Comparison of ENCODE assay signal across 18 cellular contexts in genomic region chr12:124004233-124004875, GRCh38. TPM values are rescaled to one million over a fixed set of nuclear protein-coding genes. Genes with fewer than 3 reads are reported as not detected.
DNase-seq lines count a peak whose midpoint lies in the region; ATAC-seq and TF ChIP-seq lines count a peak whose summit lies in the region.
"Had no signal": no experiment of that assay in that cellular context is flagged by ENCODE, and none has a peak within 500 bp of the region (broad histone marks: within the 10 kb centered on the region; RNA-seq: fewer than 3 reads in every experiment).

No MANE protein-coding gene starts in this region.

- no peak overlapping the region for H3K4me3 ChIP-seq in BLaER1 treated with 17β-estradiol and CSF1 and Interleukin-3, amounts not matched to agents 10 nM and 100 nM

- H3K27ac ChIP-seq in BLaER1 treated with 17β-estradiol and CSF1 and Interleukin-3, amounts not matched to agents 10 nM and 100 nM: 0 out of 22 replicates have a peak overlapping the region, but pooled peaks of 1 of the 11 experiments have one; percentile 23

- no peak for ATAC-seq in HG02642 (IDR thresholded peaks at IDR 0.05; ENCODE audit: poor library complexity, unreplicated experiment)

- peaks cover 50 to 87% (median 71%) of the 10 kb centered on the region in 11 experiments for H3K36me3 ChIP-seq in BLaER1 treated with 17β-estradiol and CSF1 and Interleukin-3, amounts not matched to agents 10 nM and 100 nM

- H3K9me3 Mint-ChIP-seq in neural crest cell: no peaks in the 10 kb centered on the region

- H4K20me1 ChIP-seq in BLaER1 treated with 17β-estradiol and CSF1 and Interleukin-3, amounts not matched to agents 10 nM and 100 nM: peaks cover 0 to 56% (median 23%) of the 10 kb centered on the region in 11 experiments; a peak in 12 of 22 replicates

- H3K27me3 Mint-ChIP-seq in neural crest cell (ENCODE audit: low read depth): no peaks in the 10 kb centered on the region
- H3K27me3 Mint-ChIP-seq: CD4-positive, alpha-beta memory T cell had no signal

- peak; percentile 87 for DNase-seq in NCI-H82 (lab: John Stamatoyannopoulos, UW)
- DNase-seq in ecto neural progenitor cell (ENCODE audit: low spot score): peak; percentile 16
- DNase-seq in neural crest cell (ENCODE audit: low read depth, low spot score): no peak
- no peak for DNase-seq in effector CD4-positive, alpha-beta T cell
- DNase-seq in stimulated activated CD4-positive, alpha-beta T cell treated with anti-CD3 and anti-CD28 coated beads, Interleukin-2, amount 100 ng/mL, for 48 hours: no peak
- no peak for DNase-seq in EL
- DNase-seq: Calu3; CD4-positive, alpha-beta memory T cell; DMS53; H7; NCI-H1092 treated with DMSO at 0.1 percent for 48 hours; NCI-H146; NCI-H2081; NCI-H446 treated with DMSO at 0.1 percent for 48 hours; Right ventricle myocardium superior; SK-N-SH had no signal

- H3K27me3 ChIP-seq in BLaER1 treated with 17β-estradiol and CSF1 and Interleukin-3, amounts not matched to agents 10 nM and 100 nM: no peaks in the 10 kb centered on the region

- H3K9me3 ChIP-seq in BLaER1 treated with 17β-estradiol and CSF1 and Interleukin-3, amounts not matched to agents 10 nM and 100 nM (replicated peaks in 1 of 11): no peaks in the 10 kb centered on the region
- H3K9me3 ChIP-seq: SK-N-SH had no signal

- H3K4me1 ChIP-seq in BLaER1 treated with 17β-estradiol and CSF1 and Interleukin-3, amounts not matched to agents 10 nM and 100 nM: peaks cover 32 to 64% (median 47%) of the 10 kb centered on the region in 10 experiments

- H3K4me3 Mint-ChIP-seq in neural crest cell: no peak overlapping the region
- H3K4me3 Mint-ChIP-seq: CD4-positive, alpha-beta memory T cell had no signal

- H3K4me2 ChIP-seq in BLaER1 treated with 17β-estradiol and CSF1 and Interleukin-3, amounts not matched to agents 10 nM and 100 nM: peak overlapping the region in 6 of 11 experiments; percentile 7 to 43 (median 20); a peak in 8 of 22 replicates
- H3K4me2 ChIP-seq: SK-N-SH had no signal

- TF ChIP-seq CTCF in neural crest cell (conservative IDR thresholded peaks at IDR 0.05): no peak

- H3K36me3 Mint-ChIP-seq in neural crest cell (ENCODE audit: low read depth): peaks cover 2% of the 10 kb centered on the region

- peak overlapping the region; percentile 23 for H3K27ac Mint-ChIP-seq in neural crest cell (ENCODE audit: unreplicated experiment)
- H3K27ac Mint-ChIP-seq: CD4-positive, alpha-beta memory T cell had no signal

- no peak overlapping the region for H3K9ac ChIP-seq in BLaER1 treated with 17β-estradiol and CSF1 and Interleukin-3, amounts not matched to agents 10 nM and 100 nM
- H3K9ac ChIP-seq: SK-N-SH had no signal

- peaks cover 30% of the 10 kb centered on the region for H3K4me1 Mint-ChIP-seq in neural crest cell

RNA-seq across cellular contexts. Expression of gene ZNF664, which starts 31.3 kb away (rescaled TPM):
- total RNA-seq in neural crest cell: 156 and 167 TPM in 2 replicates

RNA-seq across cellular contexts. Expression of gene CCDC92, which starts 31.7 kb away (rescaled TPM):
- 33.5 and 36.5 TPM in 2 replicates for total RNA-seq in neural crest cell

Comparison
In these comparisons a context has a peak if more than half of its experiments do, and no peak if none do; other contexts are left out.
1. DNase-seq: peak in NCI-H82 (single experiment) and ecto neural progenitor cell (single experiment); none in neural crest cell (single experiment), effector CD4-positive, alpha-beta T cell (single experiment), stimulated activated CD4-positive, alpha-beta T cell treated with anti-CD3 and anti-CD28 coated beads, Interleukin-2, amount 100 ng/mL, for 48 hours (0 of 2) and EL (single experiment).